Comparison of ENCODE assay signal across 8 cellular contexts in the genomic region with DNA sequence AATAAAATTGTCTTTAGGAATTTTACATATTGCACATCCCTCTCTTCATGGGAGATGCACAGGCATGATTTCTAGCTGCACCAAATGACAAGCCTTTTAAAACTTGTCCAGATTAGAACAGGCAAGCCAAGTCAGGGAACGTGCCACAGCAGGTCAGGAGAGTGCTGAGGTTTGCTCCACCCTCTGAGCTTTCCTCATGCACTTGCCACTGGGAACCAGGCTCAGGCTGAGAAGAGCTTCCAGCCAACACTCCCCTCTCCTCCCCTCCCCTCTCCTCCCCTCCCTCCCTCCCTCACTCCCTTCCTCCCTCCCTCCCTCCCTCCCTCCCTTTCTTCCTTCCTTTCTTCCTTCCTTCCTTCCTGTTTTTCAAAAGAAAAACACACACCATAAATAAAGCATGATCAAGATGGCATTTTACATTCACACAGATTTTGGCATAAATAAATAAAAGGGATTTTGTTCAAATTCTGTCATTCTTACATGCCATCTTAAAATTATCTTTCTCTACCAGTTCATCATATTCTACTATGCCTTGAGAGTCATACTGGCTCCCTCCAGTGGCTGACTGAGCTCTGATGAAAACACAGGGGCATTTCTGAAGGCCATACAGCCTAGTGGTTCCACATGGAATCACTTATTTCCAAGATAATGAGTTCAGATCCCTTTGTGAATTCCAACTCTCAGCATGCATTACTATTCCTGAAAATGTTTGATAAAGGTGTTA.
A peak's percentile ranks its signal among the peaks of the same experiment; 100 is the strongest.
DNase-seq lines count a peak whose midpoint lies in the region; ATAC-seq and TF ChIP-seq lines count a peak whose summit lies in the region.

No MANE protein-coding gene starts in this region.

- H3K4me1 ChIP-seq in Panc1 (ENCODE audit: control insufficient read depth, insufficient read depth, low read length) (no peaks in the 10 kb centered on the region), mucosa of descending colon (ENCODE audit: low read depth) (no peaks in the 10 kb centered on the region)

- H3K27me3 ChIP-seq in Panc1 (ENCODE audit: control insufficient read depth, insufficient read depth, low read length): no peaks in the 10 kb centered on the region

- ATAC-seq in GM18519 (IDR thresholded peaks at IDR 0.05; ENCODE audit: low FRiP score, unreplicated experiment): peak; percentile 75
- peak; percentile 79 for ATAC-seq in HG03457 (IDR thresholded peaks at IDR 0.05; ENCODE audit: unreplicated experiment)
- peak; percentile 85 for ATAC-seq in Panc1
- peak; percentile 86 for ATAC-seq in mucosa of descending colon
- ATAC-seq in HG02970 (IDR thresholded peaks at IDR 0.05; ENCODE audit: low FRiP score, unreplicated experiment): no peak

- no peak overlapping the region for H3K4me3 Mint-ChIP-seq in CD14-positive monocyte

- H3K27ac ChIP-seq in Panc1 (ENCODE audit: low read length) (no peak overlapping the region), epithelial cell of prostate (peak overlapping the region; percentile 68)

- H3K27ac Mint-ChIP-seq in CD14-positive monocyte: no peak overlapping the region

- CTCF ChIA-PET in Panc1 (lab: Charles Lee): interaction anchor here (0.6 kb wide), 1 partner anchor 732 kb away, joined by 5 read pairs; no protein-coding TSS in a partner anchor

- H3K36me3 ChIP-seq in Panc1 (ENCODE audit: control insufficient read depth, insufficient read depth, low read length) (no peaks in the 10 kb centered on the region), mucosa of descending colon (ENCODE audit: low read depth) (no peaks in the 10 kb centered on the region)

- POLR2A ChIA-PET in Panc1 (lab: Charles Lee): no interaction called here

- H3K27me3 Mint-ChIP-seq in CD14-positive monocyte (ENCODE audit: low read depth in 3 of 3): peaks cover 0 to 6% (median 1%) of the 10 kb centered on the region in 3 donors

- in situ Hi-C loops in Panc1 (cut with HindIII; ENCODE audit: low pct_unique_long_range_greater_than_20kb, low sequenced_read_pairs): no loop called here

- intact Hi-C loops in CD14-positive monocyte (cut with micrococcal nuclease): no loop called here
- intact Hi-C loops in Panc1 (cut with micrococcal nuclease; ENCODE audit: unreplicated experiment): loop anchor here (1.0 kb wide), 1 partner anchor 768 kb away; no protein-coding TSS in a partner anchor
- intact Hi-C loops in mucosa of descending colon (cut with DNase I, micrococcal nuclease): no loop called here

- no peaks in the 10 kb centered on the region for H3K4me1 Mint-ChIP-seq in CD14-positive monocyte

- DNase-seq in CD14-positive monocyte (ENCODE audit: low spot score) (no peak), Panc1 (ENCODE audit: low read depth, low spot score) (peak; percentile 41), epithelial cell of prostate (ENCODE audit: low read depth, low spot score) (peak; percentile 93), mucosa of descending colon (peak in 2 of 3 donors; percentile 34 to 84), T1000 (lab: John Stamatoyannopoulos, UW) (no peak)

- H3K36me3 Mint-ChIP-seq in CD14-positive monocyte: no peaks in the 10 kb centered on the region

- no TSS peak for BruUV-seq in Panc1 (replicated peaks; lab: Mats Ljungman, UMichigan)

- H3K9me3 ChIP-seq in Panc1 (ENCODE audit: control insufficient read depth, insufficient read depth, low read depth, low read length): no peaks in the 10 kb centered on the region
- H3K9me3 ChIP-seq in mucosa of descending colon: no peaks in the 10 kb centered on the region

- TF ChIP-seq CTCF in CD14-positive monocyte (IDR thresholded peaks at IDR 0.05): peak; percentile 20
- peak; percentile 67 for TF ChIP-seq CTCF in Panc1 (IDR thresholded peaks at IDR 0.05)
- peak; percentile 11 for TF ChIP-seq CTCF in mucosa of descending colon (IDR thresholded peaks at IDR 0.05)

- H3K4me3 ChIP-seq in Panc1 (ENCODE audit: low read depth in 2 of 2, low read length in 2 of 2): no peak overlapping the region
- H3K4me3 ChIP-seq in mucosa of descending colon: no peak overlapping the region

- H3K9me3 Mint-ChIP-seq in CD14-positive monocyte: no peaks in the 10 kb centered on the region

Comparison
In these comparisons a context has a peak if more than half of its experiments do, and no peak if none do; other contexts are left out.
1. DNase-seq: peak in Panc1 (single experiment), epithelial cell of prostate (single experiment) and mucosa of descending colon (2 of 3); none in CD14-positive monocyte (single experiment) and T1000 (single experiment).
2. CTCF ChIP-seq: peak in every context shown above with its lines; median percentile 67 in Panc1; 20 in CD14-positive monocyte; 11 in mucosa of descending colon.